In the genomic region with DNA sequence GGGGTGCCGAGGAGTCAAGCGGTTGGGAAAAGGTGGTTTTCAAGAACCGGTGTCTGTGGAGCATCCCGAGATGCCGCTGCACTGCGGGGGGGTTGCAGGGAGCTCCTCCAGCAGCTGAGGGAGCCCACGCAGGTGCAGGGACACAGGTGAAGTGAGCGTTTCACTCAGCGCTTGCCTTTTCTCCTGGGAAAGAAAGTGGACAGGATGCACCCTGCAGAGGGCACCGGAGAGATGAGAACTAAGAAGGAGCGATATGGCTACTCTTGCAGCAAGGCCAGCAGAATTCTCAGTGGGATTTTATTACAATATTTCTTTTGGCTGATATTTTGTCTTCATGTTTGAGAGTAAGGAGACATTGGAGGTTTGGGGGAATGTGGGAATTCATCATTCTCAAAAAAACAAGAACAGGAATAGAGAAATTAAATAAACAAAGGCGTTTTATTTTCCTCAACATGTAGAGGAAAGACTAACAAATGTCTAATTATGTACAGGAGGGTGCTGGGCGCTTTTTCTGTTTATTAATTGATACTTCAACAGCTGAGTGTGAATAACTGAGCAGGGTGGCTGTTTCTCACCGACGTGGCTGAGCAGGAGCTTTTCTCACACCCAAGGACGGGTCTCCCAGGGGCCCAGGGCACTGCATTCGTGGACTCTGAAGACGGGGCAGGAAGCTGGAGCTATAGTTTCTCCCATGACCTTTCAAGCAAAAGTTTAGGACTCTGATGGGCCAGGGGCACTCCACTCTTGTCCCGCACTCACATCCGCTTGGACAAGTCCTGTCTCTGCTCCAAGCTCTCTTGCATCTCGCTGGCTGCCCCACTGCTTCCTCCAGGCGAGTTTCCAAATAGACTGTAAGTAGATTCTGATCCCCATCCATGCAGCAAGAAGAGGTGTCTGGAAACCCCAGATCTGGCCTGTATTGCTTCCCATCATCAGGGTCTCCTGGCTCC, we compare ENCODE assay signal across 9 cellular contexts.
DNase-seq lines count a peak whose midpoint lies in the region; ATAC-seq, FAIRE-seq and TF ChIP-seq lines count a peak whose summit lies in the region.
"Had no signal": no experiment of that assay in that cellular context is flagged by ENCODE, and none has a peak within 500 bp of the region (broad histone marks: within the 10 kb centered on the region; RNA-seq: fewer than 3 reads in every experiment).

No MANE protein-coding gene starts in this region.

- H3K4me3 Mint-ChIP-seq in nephron, result no peak overlapping the region

- peaks cover 11% of the 10 kb centered on the region for H3K9me3 Mint-ChIP-seq in nephron

- TF ChIP-seq EP300 in HepG2 (IDR thresholded peaks at IDR 0.05; ENCODE audit: low read depth in 2 of 2, low read length in 2 of 2) (no peak), HepG2 (CRISPR knock-in tag; IDR thresholded peaks at IDR 0.05; ENCODE audit: borderline replicate concordance) (no peak), esophagus muscularis mucosa (IDR thresholded peaks at IDR 0.05) (no peak)

- H3K27ac Mint-ChIP-seq in nephron, result peak overlapping the region in 2 of 3 experiments; percentile 45 to 48

- H4K20me1 ChIP-seq in HepG2 (ENCODE audit: insufficient read depth, low read length), result no peaks in the 10 kb centered on the region

- 13% methylated on average over 21 of the region's 22 CpGs for WGBS in HepG2 (ENCODE audit: low lambda C conversion rate)
- WGBS in right lobe of liver (ENCODE audit: insufficient coverage, low coverage, low lambda C conversion rate, missing lambda C conversion rate), result 65% methylated on average over 10 of the region's 22 CpGs
- 76% methylated on average over 22 of the region's 22 CpGs for WGBS in esophagus muscularis mucosa

- POLR2A ChIA-PET in HepG2 (lab: Yijun Ruan, JAX), result no interaction called here

- no peaks in the 10 kb centered on the region for H3K79me2 ChIP-seq in HepG2 (ENCODE audit: insufficient read depth, low read length)

- H3K4me1 ChIP-seq in HepG2 (ENCODE audit: insufficient read depth, low read length), result no peaks in the 10 kb centered on the region
- H3K4me1 ChIP-seq in right lobe of liver, result no peaks in the 10 kb centered on the region
- H3K4me1 ChIP-seq in esophagus muscularis mucosa, result peaks cover 0 to 37% (median 28%) of the 10 kb centered on the region in 4 donors

- TF ChIP-seq POLR2A in HepG2 (IDR thresholded peaks at IDR 0.05; ENCODE audit: insufficient read depth in 1 of 2, low read depth in 2 of 2, low read length in 2 of 2), result no peak
- TF ChIP-seq POLR2A in right lobe of liver (IDR thresholded peaks at IDR 0.05), result no peak
- no peak for TF ChIP-seq POLR2A in esophagus muscularis mucosa (IDR thresholded peaks at IDR 0.05; ENCODE audit: low read depth)

- ATAC-seq in HepG2, result peak; percentile 55; the same call in 2 of the 3 replicates
- ATAC-seq in right lobe of liver, result no peak
- ATAC-seq in HG03442 (IDR thresholded peaks at IDR 0.05; ENCODE audit: unreplicated experiment), result no peak

- H3K4me1 Mint-ChIP-seq in nephron, result peaks cover 43% of the 10 kb centered on the region

- H3K9me3 ChIP-seq in HepG2 (ENCODE audit: low read length) (peaks cover 15% of the 10 kb centered on the region; the same call in 1 of the 2 replicates), right lobe of liver (no peaks in the 10 kb centered on the region), esophagus muscularis mucosa (no peaks in the 10 kb centered on the region)

- TF ChIP-seq RAD21 in HepG2 (CRISPR knock-in tag; IDR thresholded peaks at IDR 0.05), result no peak

- no peak overlapping the region for H3K9ac ChIP-seq in HepG2 (ENCODE audit: insufficient read depth, low read depth, low read length)

- no peak overlapping the region for H3K27ac ChIP-seq in HepG2 (ENCODE audit: extremely low read length, insufficient read depth, low read length)
- H3K27ac ChIP-seq in right lobe of liver, result no peak overlapping the region
- no peak overlapping the region for H3K27ac ChIP-seq in esophagus muscularis mucosa (replicated peaks in 1 of 4)

- TF ChIP-seq CTCF in HepG2 (CRISPR knock-in tag; IDR thresholded peaks at IDR 0.05) (peak; percentile 16; the same call in 1 of the 2 replicates), right lobe of liver (IDR thresholded peaks at IDR 0.05) (no peak), esophagus muscularis mucosa (IDR thresholded peaks at IDR 0.05) (peak; percentile 18 to 54 (median 47)), nephron (IDR thresholded peaks at IDR 0.05; ENCODE audit: unreplicated experiment in 3 of 3) (peak; percentile 48 to 59 (median 48))

- no peak for FAIRE-seq in HepG2 (lab: Jason Lieb, UNC)

- H2AFZ ChIP-seq in HepG2 (ENCODE audit: low read length), result no peak overlapping the region

- peaks cover 9% of the 10 kb centered on the region for H3K27me3 Mint-ChIP-seq in nephron (ENCODE audit: low read depth)

- no peak overlapping the region for H3K4me2 ChIP-seq in HepG2 (ENCODE audit: low read depth, low read length)

- peaks cover 6 to 44% of the 10 kb centered on the region in 2 experiments for H3K27me3 ChIP-seq in HepG2 (ENCODE audit: control insufficient read depth in 1 of 2, insufficient read depth in 2 of 2, low read length in 2 of 2)
- H3K27me3 ChIP-seq in right lobe of liver, result no peaks in the 10 kb centered on the region
- H3K27me3 ChIP-seq in esophagus muscularis mucosa, result no peaks in the 10 kb centered on the region

- CTCF ChIA-PET in HepG2 (lab: Yijun Ruan, JAX; ENCODE audit: low intra/inter-chr PET ratio, low total read pairs), result no interaction called here

- H3K4me3 ChIP-seq in HepG2 (replicated peaks in 1 of 3; ENCODE audit: insufficient read depth in 1 of 3, low read depth in 2 of 3, low read length in 3 of 3) (no peak overlapping the region), right lobe of liver (no peak overlapping the region), esophagus muscularis mucosa (no peak overlapping the region)

- H3K36me3 Mint-ChIP-seq in nephron (ENCODE audit: low read depth), result peaks cover 21% of the 10 kb centered on the region

- H3K36me3 ChIP-seq in HepG2 (replicated peaks in 1 of 2; ENCODE audit: control insufficient read depth in 1 of 2, insufficient read depth in 2 of 2, low read length in 2 of 2), result no peaks in the 10 kb centered on the region
- no peaks in the 10 kb centered on the region for H3K36me3 ChIP-seq in right lobe of liver
- peaks cover 0 to 14% (median 3%) of the 10 kb centered on the region in 4 donors for H3K36me3 ChIP-seq in esophagus muscularis mucosa

- DNase-seq in HepG2 (ENCODE audit: low spot score) (no peak), right lobe of liver (no peak), esophagus muscularis mucosa (ENCODE audit: extremely low spot score) (no peak), GM19240 (ENCODE audit: insufficient read length, low spot score) (no peak), SK-N-DZ (ENCODE audit: low spot score) (no peak), H4 (ENCODE audit: low spot score) (no peak)
- DNase-seq: foreskin melanocyte had no signal

- BruUV-seq in HepG2 (replicated peaks; lab: Mats Ljungman, UMichigan), result no TSS peak

- intact Hi-C loops in HepG2 (cut with micrococcal nuclease; ENCODE audit: unreplicated experiment), result no loop called here
- intact Hi-C loops in right lobe of liver (cut with DNase I), result no loop called here
- intact Hi-C loops in esophagus muscularis mucosa (cut with DNase I), result loop anchor here (5.0 kb wide), 1 partner anchor 265 kb away; no protein-coding TSS in a partner anchor

- in situ Hi-C loops in HepG2 (cut with HindIII; ENCODE audit: extremely low pct_ligation_motif_present, low pct_unique_long_range_greater_than_20kb), result no loop called here

TF ChIP-seq in HepG2, 621 proteins besides CTCF, POLR2A, EP300 and RAD21 (continues in another document):
- TF ChIP-seq ZNF496 (CRISPR knock-in tag; IDR thresholded peaks at IDR 0.05; ENCODE audit: insufficient replicate concordance) (no peak), ZNF317 (CRISPR knock-in tag; IDR thresholded peaks at IDR 0.05) (no peak), ZNF776 (CRISPR knock-in tag; IDR thresholded peaks at IDR 0.05) (no peak), ZNF878 (CRISPR knock-in tag; IDR thresholded peaks at IDR 0.05) (no peak)
- TF ChIP-seq, protein P1, sequence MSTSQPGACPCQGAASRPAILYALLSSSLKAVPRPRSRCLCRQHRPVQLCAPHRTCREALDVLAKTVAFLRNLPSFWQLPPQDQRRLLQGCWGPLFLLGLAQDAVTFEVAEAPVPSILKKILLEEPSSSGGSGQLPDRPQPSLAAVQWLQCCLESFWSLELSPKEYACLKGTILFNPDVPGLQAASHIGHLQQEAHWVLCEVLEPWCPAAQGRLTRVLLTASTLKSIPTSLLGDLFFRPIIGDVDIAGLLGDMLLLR (CRISPR knock-in tag; IDR thresholded peaks at IDR 0.05), result no peak
- TF ChIP-seq, protein P2, sequence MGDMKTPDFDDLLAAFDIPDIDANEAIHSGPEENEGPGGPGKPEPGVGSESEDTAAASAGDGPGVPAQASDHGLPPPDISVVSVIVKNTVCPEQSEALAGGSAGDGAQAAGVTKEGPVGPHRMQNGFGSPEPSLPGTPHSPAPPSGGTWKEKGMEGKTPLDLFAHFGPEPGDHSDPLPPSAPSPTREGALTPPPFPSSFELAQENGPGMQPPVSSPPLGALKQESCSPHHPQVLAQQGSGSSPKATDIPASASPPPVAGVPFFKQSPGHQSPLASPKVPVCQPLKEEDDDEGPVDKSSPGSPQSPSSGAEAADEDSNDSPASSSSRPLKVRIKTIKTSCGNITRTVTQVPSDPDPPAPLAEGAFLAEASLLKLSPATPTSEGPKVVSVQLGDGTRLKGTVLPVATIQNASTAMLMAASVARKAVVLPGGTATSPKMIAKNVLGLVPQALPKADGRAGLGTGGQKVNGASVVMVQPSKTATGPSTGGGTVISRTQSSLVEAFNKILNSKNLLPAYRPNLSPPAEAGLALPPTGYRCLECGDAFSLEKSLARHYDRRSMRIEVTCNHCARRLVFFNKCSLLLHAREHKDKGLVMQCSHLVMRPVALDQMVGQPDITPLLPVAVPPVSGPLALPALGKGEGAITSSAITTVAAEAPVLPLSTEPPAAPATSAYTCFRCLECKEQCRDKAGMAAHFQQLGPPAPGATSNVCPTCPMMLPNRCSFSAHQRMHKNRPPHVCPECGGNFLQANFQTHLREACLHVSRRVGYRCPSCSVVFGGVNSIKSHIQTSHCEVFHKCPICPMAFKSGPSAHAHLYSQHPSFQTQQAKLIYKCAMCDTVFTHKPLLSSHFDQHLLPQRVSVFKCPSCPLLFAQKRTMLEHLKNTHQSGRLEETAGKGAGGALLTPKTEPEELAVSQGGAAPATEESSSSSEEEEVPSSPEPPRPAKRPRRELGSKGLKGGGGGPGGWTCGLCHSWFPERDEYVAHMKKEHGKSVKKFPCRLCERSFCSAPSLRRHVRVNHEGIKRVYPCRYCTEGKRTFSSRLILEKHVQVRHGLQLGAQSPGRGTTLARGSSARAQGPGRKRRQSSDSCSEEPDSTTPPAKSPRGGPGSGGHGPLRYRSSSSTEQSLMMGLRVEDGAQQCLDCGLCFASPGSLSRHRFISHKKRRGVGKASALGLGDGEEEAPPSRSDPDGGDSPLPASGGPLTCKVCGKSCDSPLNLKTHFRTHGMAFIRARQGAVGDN (CRISPR knock-in tag; IDR thresholded peaks at IDR 0.05), result no peak

Comparison
In these comparisons a context has a peak if more than half of its experiments do, and no peak if none do; other contexts are left out.
1. CTCF ChIP-seq: peak in HepG2 (single experiment), esophagus muscularis mucosa (3 of 3) and nephron (3 of 3); none in right lobe of liver (0 of 4).